Comparison of ENCODE assay signal across 13 cellular contexts in the genomic region with DNA sequence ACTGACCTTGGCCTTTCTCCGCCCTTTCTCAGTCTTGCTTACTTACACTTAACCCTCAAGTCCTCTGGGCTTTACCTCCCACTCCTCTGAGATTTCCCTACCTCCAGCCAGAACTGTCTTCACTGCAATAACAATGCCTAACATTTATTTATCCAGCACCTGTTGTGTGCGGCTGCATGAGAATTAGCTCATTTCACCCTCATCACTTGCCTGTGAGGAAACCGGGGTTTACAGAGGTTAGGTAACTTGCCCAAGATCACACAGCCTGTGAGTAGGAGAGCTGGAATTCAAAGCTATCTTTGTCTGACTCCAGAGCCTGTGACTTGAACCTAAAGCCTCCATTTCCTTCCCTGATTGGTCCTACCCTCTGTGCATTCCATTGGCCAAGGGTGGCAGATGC. TPM values are rescaled to one million over a fixed set of nuclear protein-coding genes. Genes with fewer than 3 reads are reported as not detected.
DNase-seq lines count a peak whose midpoint lies in the region; ATAC-seq and TF ChIP-seq lines count a peak whose summit lies in the region.
"Had no signal": no experiment of that assay in that cellular context is flagged by ENCODE, and none has a peak within 500 bp of the region (broad histone marks: within the 10 kb centered on the region; RNA-seq: fewer than 3 reads in every experiment).

No MANE protein-coding gene starts in this region.

- no peak for DNase-seq in stimulated activated naive CD8-positive, alpha-beta T cell treated with anti-CD3 and anti-CD28 coated beads, Interleukin-15, Interleukin-2, amounts not matched to agents 100 U/mL and 50 U/mL, for 24 hours
- no peak for DNase-seq in activated naive CD8-positive, alpha-beta T cell treated with anti-CD3 and anti-CD28 coated beads, Interleukin-2, amount 10 ng/mL, durations not matched to agents 7 days and 5 days
- DNase-seq in naive thymus-derived CD8-positive, alpha-beta T cell: no peak
- no peak for DNase-seq in T-helper 9 cell
- DNase-seq in germinal center (ENCODE audit: low spot score): no peak
- no peak for DNase-seq in mesothelial cell of epicardium (ENCODE audit: low spot score in 2 of 2, unreplicated experiment in 2 of 2)
- DNase-seq in NCI-H1417 (lab: John Stamatoyannopoulos, UW): no peak
- DNase-seq: GOT3; lower lobe of right lung; NCI-H2081; NCI-H82; stimulated activated CD8-positive, alpha-beta memory T cell treated with anti-CD3 and anti-CD28 coated beads, Interleukin-4, amount 100 ng/mL, for 48 hours had no signal

- peak overlapping the region; percentile 95 for H3K27ac Mint-ChIP-seq in stimulated activated naive CD8-positive, alpha-beta T cell treated with anti-CD3 and anti-CD28 coated beads, Interleukin-15, Interleukin-2, amounts not matched to agents 100 ng/mL and 50 ng/mL, for 24 hours
- peak overlapping the region; percentile 26 for H3K27ac Mint-ChIP-seq in activated naive CD8-positive, alpha-beta T cell treated with anti-CD3 and anti-CD28 coated beads, Interleukin-2, amount 10 ng/mL, durations not matched to agents 7 days and 5 days
- H3K27ac Mint-ChIP-seq in naive thymus-derived CD8-positive, alpha-beta T cell: peak overlapping the region in 7 of 10 donors; percentile 6 to 82 (median 31)
- no peak overlapping the region for H3K27ac Mint-ChIP-seq in mesothelial cell of epicardium

- peaks cover 73% of the 10 kb centered on the region for H3K36me3 Mint-ChIP-seq in stimulated activated naive CD8-positive, alpha-beta T cell treated with anti-CD3 and anti-CD28 coated beads, Interleukin-15, Interleukin-2, amounts not matched to agents 100 ng/mL and 50 ng/mL, for 24 hours (ENCODE audit: low read depth)
- peaks cover 10% of the 10 kb centered on the region for H3K36me3 Mint-ChIP-seq in activated naive CD8-positive, alpha-beta T cell treated with anti-CD3 and anti-CD28 coated beads, Interleukin-2, amount 10 ng/mL, durations not matched to agents 7 days and 5 days
- H3K36me3 Mint-ChIP-seq in naive thymus-derived CD8-positive, alpha-beta T cell: peaks cover 6 to 48% (median 14%) of the 10 kb centered on the region in 3 donors
- peaks cover 8% of the 10 kb centered on the region for H3K36me3 Mint-ChIP-seq in mesothelial cell of epicardium

- no peak for ATAC-seq in stimulated activated naive CD8-positive, alpha-beta T cell treated with anti-CD3 and anti-CD28 coated beads, Interleukin-15, Interleukin-2, amounts not matched to agents 100 U/mL and 50 U/mL, for 24 hours
- ATAC-seq in activated naive CD8-positive, alpha-beta T cell treated with anti-CD3 and anti-CD28 coated beads, Interleukin-2, amount 10 ng/mL, durations not matched to agents 7 days and 5 days (ENCODE audit: low read depth): no peak
- ATAC-seq in naive thymus-derived CD8-positive, alpha-beta T cell: no peak
- ATAC-seq: lower lobe of right lung had no signal

- H3K4me1 Mint-ChIP-seq in stimulated activated naive CD8-positive, alpha-beta T cell treated with anti-CD3 and anti-CD28 coated beads, Interleukin-15, Interleukin-2, amounts not matched to agents 100 ng/mL and 50 ng/mL, for 24 hours (ENCODE audit: low read depth): peaks cover 65% of the 10 kb centered on the region
- peaks cover 48% of the 10 kb centered on the region for H3K4me1 Mint-ChIP-seq in activated naive CD8-positive, alpha-beta T cell treated with anti-CD3 and anti-CD28 coated beads, Interleukin-2, amount 10 ng/mL, durations not matched to agents 7 days and 5 days
- peaks cover 37 to 66% (median 56%) of the 10 kb centered on the region in 4 donors for H3K4me1 Mint-ChIP-seq in naive thymus-derived CD8-positive, alpha-beta T cell
- H3K4me1 Mint-ChIP-seq in mesothelial cell of epicardium: peaks cover 33% of the 10 kb centered on the region

- no peaks in the 10 kb centered on the region for H3K27me3 Mint-ChIP-seq in stimulated activated naive CD8-positive, alpha-beta T cell treated with anti-CD3 and anti-CD28 coated beads, Interleukin-15, Interleukin-2, amounts not matched to agents 100 ng/mL and 50 ng/mL, for 24 hours
- H3K27me3 Mint-ChIP-seq in activated naive CD8-positive, alpha-beta T cell treated with anti-CD3 and anti-CD28 coated beads, Interleukin-2, amount 10 ng/mL, durations not matched to agents 7 days and 5 days: no peaks in the 10 kb centered on the region
- H3K27me3 Mint-ChIP-seq in naive thymus-derived CD8-positive, alpha-beta T cell: no peaks in the 10 kb centered on the region
- no peaks in the 10 kb centered on the region for H3K27me3 Mint-ChIP-seq in mesothelial cell of epicardium (ENCODE audit: low read depth)

- no peak for TF ChIP-seq CTCF in mesothelial cell of epicardium (IDR thresholded peaks at IDR 0.05; ENCODE audit: unreplicated experiment)

- POLR2A ChIA-PET in activated naive CD8-positive, alpha-beta T cell treated with anti-CD3 and anti-CD28 coated beads, Interleukin-2, amount 10 ng/mL, durations not matched to agents 7 days and 5 days (lab: Charles Lee): no interaction called here
- POLR2A ChIA-PET in naive thymus-derived CD8-positive, alpha-beta T cell (lab: Charles Lee): no interaction called here

- H3K4me3 Mint-ChIP-seq in stimulated activated naive CD8-positive, alpha-beta T cell treated with anti-CD3 and anti-CD28 coated beads, Interleukin-15, Interleukin-2, amounts not matched to agents 100 ng/mL and 50 ng/mL, for 24 hours: peak overlapping the region; percentile 91
- H3K4me3 Mint-ChIP-seq in activated naive CD8-positive, alpha-beta T cell treated with anti-CD3 and anti-CD28 coated beads, Interleukin-2, amount 10 ng/mL, durations not matched to agents 7 days and 5 days: no peak overlapping the region
- peak overlapping the region in 6 of 10 donors; percentile 6 to 92 (median 32) for H3K4me3 Mint-ChIP-seq in naive thymus-derived CD8-positive, alpha-beta T cell
- no peak overlapping the region for H3K4me3 Mint-ChIP-seq in mesothelial cell of epicardium

- no peaks in the 10 kb centered on the region for H3K9me3 Mint-ChIP-seq in stimulated activated naive CD8-positive, alpha-beta T cell treated with anti-CD3 and anti-CD28 coated beads, Interleukin-15, Interleukin-2, amounts not matched to agents 100 ng/mL and 50 ng/mL, for 24 hours
- H3K9me3 Mint-ChIP-seq in activated naive CD8-positive, alpha-beta T cell treated with anti-CD3 and anti-CD28 coated beads, Interleukin-2, amount 10 ng/mL, durations not matched to agents 7 days and 5 days: no peaks in the 10 kb centered on the region
- no peaks in the 10 kb centered on the region for H3K9me3 Mint-ChIP-seq in naive thymus-derived CD8-positive, alpha-beta T cell
- H3K9me3 Mint-ChIP-seq in mesothelial cell of epicardium: no peaks in the 10 kb centered on the region

RNA-seq across cellular contexts. Expression of gene POFUT1, which starts 2.5 kb away (rescaled TPM):
- total RNA-seq in activated naive CD8-positive, alpha-beta T cell treated with anti-CD3 and anti-CD28 coated beads, Interleukin-2, amount 10 ng/mL, durations not matched to agents 7 days and 5 days: 10 to 100 TPM; 23.9 to 24.2 TPM
- total RNA-seq in naive thymus-derived CD8-positive, alpha-beta T cell: 10 to 100 TPM; 15.4 to 21.8 TPM
- polyA plus RNA-seq in naive thymus-derived CD8-positive, alpha-beta T cell: 10 to 100 TPM; 10.7 to 15.0 (median 12.2) TPM
- 43.7 to 46.3 TPM (median 45.3 TPM) in 3 replicates for total RNA-seq in mesothelial cell of epicardium

RNA-seq across cellular contexts. Expression of gene PLAGL2, which starts 2.7 kb away (rescaled TPM):
- total RNA-seq in activated naive CD8-positive, alpha-beta T cell treated with anti-CD3 and anti-CD28 coated beads, Interleukin-2, amount 10 ng/mL, durations not matched to agents 7 days and 5 days: 10 to 100 TPM; 20.4 to 20.8 TPM
- total RNA-seq in naive thymus-derived CD8-positive, alpha-beta T cell: 10 to 100 TPM; 12.9 to 14.5 TPM
- 1 to 10 TPM; 1.2 to 4.2 (median 2.5) TPM for polyA plus RNA-seq in naive thymus-derived CD8-positive, alpha-beta T cell
- 37.4 to 38.1 TPM (median 37.8 TPM) in 3 replicates for total RNA-seq in mesothelial cell of epicardium

Comparison
In these comparisons a context has a peak if more than half of its experiments do, and no peak if none do; other contexts are left out.
1. H3K4me3 Mint-ChIP-seq: peak in stimulated activated naive CD8-positive, alpha-beta T cell treated with anti-CD3 and anti-CD28 coated beads, Interleukin-15, Interleukin-2, amounts not matched to agents 100 ng/mL and 50 ng/mL, for 24 hours (single experiment) and naive thymus-derived CD8-positive, alpha-beta T cell (6 of 10); none in activated naive CD8-positive, alpha-beta T cell treated with anti-CD3 and anti-CD28 coated beads, Interleukin-2, amount 10 ng/mL, durations not matched to agents 7 days and 5 days (single experiment) and mesothelial cell of epicardium (single experiment).